Comparison of ENCODE assay signal across 23 cellular contexts in genomic region chr1:77940921-77941570, GRCh38. TPM values are rescaled to one million over a fixed set of nuclear protein-coding genes. Genes with fewer than 3 reads are reported as not detected.
DNase-seq lines count a peak whose midpoint lies in the region; ATAC-seq, FAIRE-seq and TF ChIP-seq lines count a peak whose summit lies in the region.
"Had no signal": no experiment of that assay in that cellular context is flagged by ENCODE, and none has a peak within 500 bp of the region (broad histone marks: within the 10 kb centered on the region; RNA-seq: fewer than 3 reads in every experiment).

No MANE protein-coding gene starts in this region.

- no peak for ATAC-seq in activated CD8-positive, alpha-beta T cell treated with anti-CD3 and anti-CD28 coated beads for 36 hours
- no peak for ATAC-seq in activated CD8-positive, alpha-beta T cell treated with anti-CD3 and anti-CD28 coated beads, Interleukin-2, amount 10 ng/mL, durations not matched to agents 7 days and 5 days
- ATAC-seq in GM19328 (IDR thresholded peaks at IDR 0.05; ENCODE audit: unreplicated experiment) (no peak), HG02981 (IDR thresholded peaks at IDR 0.05; ENCODE audit: unreplicated experiment) (no peak)
- ATAC-seq: Panc1; stimulated activated memory B cell treated with anti-CD40 and anti-IgM and Interleukin-4, amounts not matched to agents 10 μg/mL and 1 μg/mL and 100 μg/mL, for 72 hours had no signal

- no peak overlapping the region for H3K4me3 Mint-ChIP-seq in activated CD8-positive, alpha-beta T cell treated with anti-CD3 and anti-CD28 coated beads for 36 hours
- no peak overlapping the region for H3K4me3 Mint-ChIP-seq in activated CD8-positive, alpha-beta T cell treated with anti-CD3 and anti-CD28 coated beads, Interleukin-2, amount 10 ng/mL, durations not matched to agents 7 days and 5 days
- H3K4me3 Mint-ChIP-seq in progenitor cell of endocrine pancreas (ENCODE audit: low read depth): no peak overlapping the region
- H3K4me3 Mint-ChIP-seq: activated naive CD4-positive, alpha-beta T cell treated with anti-CD3 and anti-CD28 coated beads for 36 hours; mesothelial cell of epicardium; nephron progenitor cell; stimulated activated memory B cell treated with anti-CD40 and anti-IgM and Interleukin-4, amounts not matched to agents 10 μg/mL and 1 μg/mL and 100 μg/mL, for 72 hours had no signal

- peaks cover 26% of the 10 kb centered on the region for H3K4me1 Mint-ChIP-seq in activated CD8-positive, alpha-beta T cell treated with anti-CD3 and anti-CD28 coated beads for 36 hours (ENCODE audit: low read depth)
- H3K4me1 Mint-ChIP-seq in activated CD8-positive, alpha-beta T cell treated with anti-CD3 and anti-CD28 coated beads, Interleukin-2, amount 10 ng/mL, durations not matched to agents 7 days and 5 days (ENCODE audit: low read depth): peaks cover 3% of the 10 kb centered on the region
- H3K4me1 Mint-ChIP-seq in progenitor cell of endocrine pancreas (ENCODE audit: low read depth): no peaks in the 10 kb centered on the region
- H3K4me1 Mint-ChIP-seq: mesothelial cell of epicardium; stimulated activated memory B cell treated with anti-CD40 and anti-IgM and Interleukin-4, amounts not matched to agents 10 μg/mL and 1 μg/mL and 100 μg/mL, for 72 hours had no signal

- FAIRE-seq in H54 (lab: Jason Lieb, UNC): peak; percentile 6

- intact Hi-C loops in activated CD8-positive, alpha-beta T cell treated with anti-CD3 and anti-CD28 coated beads for 36 hours (cut with micrococcal nuclease): no loop called here

- no peaks in the 10 kb centered on the region for H3K27me3 Mint-ChIP-seq in activated CD8-positive, alpha-beta T cell treated with anti-CD3 and anti-CD28 coated beads for 36 hours
- no peaks in the 10 kb centered on the region for H3K27me3 Mint-ChIP-seq in activated CD8-positive, alpha-beta T cell treated with anti-CD3 and anti-CD28 coated beads, Interleukin-2, amount 10 ng/mL, durations not matched to agents 7 days and 5 days (ENCODE audit: low read depth)
- no peaks in the 10 kb centered on the region for H3K27me3 Mint-ChIP-seq in progenitor cell of endocrine pancreas
- H3K27me3 Mint-ChIP-seq: stimulated activated memory B cell treated with anti-CD40 and anti-IgM and Interleukin-4, amounts not matched to agents 10 μg/mL and 1 μg/mL and 100 μg/mL, for 72 hours had no signal

- CTCF ChIA-PET in activated CD8-positive, alpha-beta T cell treated with anti-CD3 and anti-CD28 coated beads for 36 hours (lab: Charles Lee): no interaction called here
- CTCF ChIA-PET in activated CD8-positive, alpha-beta T cell treated with anti-CD3 and anti-CD28 coated beads, Interleukin-2, amount 10 ng/mL, durations not matched to agents 7 days and 5 days (lab: Charles Lee): no interaction called here
- CTCF ChIA-PET in GM10248 (lab: Yijun Ruan, JAX): no interaction called here

- DNase-seq in activated CD8-positive, alpha-beta T cell treated with anti-CD3 and anti-CD28 coated beads for 36 hours: no peak
- no peak for DNase-seq in activated CD8-positive, alpha-beta T cell treated with anti-CD3 and anti-CD28 coated beads, Interleukin-2, amount 10 ng/mL, durations not matched to agents 7 days and 5 days
- DNase-seq in H54 (ENCODE audit: insufficient read length, low spot score) (no peak), amniotic epithelial cell (ENCODE audit: low read depth) (peak; percentile 12), progenitor cell of endocrine pancreas (ENCODE audit: low spot score, unreplicated experiment) (no peak), GM10248 (ENCODE audit: extremely low spot score) (no peak)
- DNase-seq: activated CD4-positive, alpha-beta T cell treated with anti-CD3 and anti-CD28 coated beads, Interleukin-2, amount 50 U/mL, for 4 hours; activated naive CD4-positive, alpha-beta T cell treated with anti-CD3 and anti-CD28 coated beads for 36 hours; colonic mucosa; HCEC 1CT; head of caudate nucleus; MG63; NCI-H187 treated with DMSO at 0.1 percent for 48 hours; NCI-H345; nephron progenitor cell; posterior cingulate gyrus; T-helper 2 cell; thyroid gland had no signal

- peaks cover 32% of the 10 kb centered on the region for H3K36me3 Mint-ChIP-seq in activated CD8-positive, alpha-beta T cell treated with anti-CD3 and anti-CD28 coated beads for 36 hours (ENCODE audit: low read depth)
- H3K36me3 Mint-ChIP-seq in activated CD8-positive, alpha-beta T cell treated with anti-CD3 and anti-CD28 coated beads, Interleukin-2, amount 10 ng/mL, durations not matched to agents 7 days and 5 days (ENCODE audit: low read depth): peaks cover 44% of the 10 kb centered on the region
- H3K36me3 Mint-ChIP-seq in progenitor cell of endocrine pancreas (ENCODE audit: insufficient read depth): peaks cover 24% of the 10 kb centered on the region

- no peaks in the 10 kb centered on the region for H3K9me3 Mint-ChIP-seq in activated CD8-positive, alpha-beta T cell treated with anti-CD3 and anti-CD28 coated beads for 36 hours
- H3K9me3 Mint-ChIP-seq in activated CD8-positive, alpha-beta T cell treated with anti-CD3 and anti-CD28 coated beads, Interleukin-2, amount 10 ng/mL, durations not matched to agents 7 days and 5 days (ENCODE audit: insufficient read depth): no peaks in the 10 kb centered on the region
- no peaks in the 10 kb centered on the region for H3K9me3 Mint-ChIP-seq in progenitor cell of endocrine pancreas (ENCODE audit: low read depth)
- H3K9me3 Mint-ChIP-seq: activated naive CD4-positive, alpha-beta T cell treated with anti-CD3 and anti-CD28 coated beads for 36 hours; nephron progenitor cell; stimulated activated memory B cell treated with anti-CD40 and anti-IgM and Interleukin-4, amounts not matched to agents 10 μg/mL and 1 μg/mL and 100 μg/mL, for 72 hours had no signal

- no peak for TF ChIP-seq CTCF in activated CD8-positive, alpha-beta T cell treated with anti-CD3 and anti-CD28 coated beads for 36 hours (IDR thresholded peaks at IDR 0.05)
- TF ChIP-seq CTCF in progenitor cell of endocrine pancreas (IDR thresholded peaks at IDR 0.05; ENCODE audit: unreplicated experiment): no peak
- no peak for TF ChIP-seq CTCF in GM10248 (IDR thresholded peaks at IDR 0.05; ENCODE audit: control extremely low read depth, extremely low read depth, low read depth, missing control alignments)

- TF ChIP-seq POLR2A in H54 (IDR thresholded peaks at IDR 0.05; ENCODE audit: low read depth, low read length): no peak

- POLR2A ChIA-PET in activated CD8-positive, alpha-beta T cell treated with anti-CD3 and anti-CD28 coated beads for 36 hours (lab: Charles Lee): interaction anchor here (0.9 kb wide), 1 partner anchor 10 kb away, joined by 3 read pairs; no protein-coding TSS in a partner anchor
- POLR2A ChIA-PET in activated CD8-positive, alpha-beta T cell treated with anti-CD3 and anti-CD28 coated beads, Interleukin-2, amount 10 ng/mL, durations not matched to agents 7 days and 5 days (lab: Charles Lee): no interaction called here
- POLR2A ChIA-PET in GM10248 (lab: Yijun Ruan, JAX): no interaction called here

- peak overlapping the region; percentile 5 for H3K27ac Mint-ChIP-seq in activated CD8-positive, alpha-beta T cell treated with anti-CD3 and anti-CD28 coated beads for 36 hours
- no peak overlapping the region for H3K27ac Mint-ChIP-seq in activated CD8-positive, alpha-beta T cell treated with anti-CD3 and anti-CD28 coated beads, Interleukin-2, amount 10 ng/mL, durations not matched to agents 7 days and 5 days
- H3K27ac Mint-ChIP-seq in progenitor cell of endocrine pancreas: peak overlapping the region; percentile 4
- H3K27ac Mint-ChIP-seq: activated naive CD4-positive, alpha-beta T cell treated with anti-CD3 and anti-CD28 coated beads for 36 hours; mesothelial cell of epicardium; nephron progenitor cell; stimulated activated memory B cell treated with anti-CD40 and anti-IgM and Interleukin-4, amounts not matched to agents 10 μg/mL and 1 μg/mL and 100 μg/mL, for 72 hours had no signal

RNA-seq across cellular contexts. Expression of gene FUBP1, which starts 37.8 kb away (rescaled TPM):
- 100 to 1,000 TPM; 256 to 257 TPM for total RNA-seq in activated CD8-positive, alpha-beta T cell treated with anti-CD3 and anti-CD28 coated beads for 36 hours
- total RNA-seq in activated CD8-positive, alpha-beta T cell treated with anti-CD3 and anti-CD28 coated beads, Interleukin-2, amount 10 ng/mL, durations not matched to agents 7 days and 5 days: 100 to 1,000 TPM; 195 to 197 TPM
- 259 and 270 TPM in 2 replicates for total RNA-seq in progenitor cell of endocrine pancreas

RNA-seq across cellular contexts. Expression of gene NEXN, which starts 52.6 kb away (rescaled TPM):
- total RNA-seq in activated CD8-positive, alpha-beta T cell treated with anti-CD3 and anti-CD28 coated beads for 36 hours: 1 to 10 TPM; 2.4 to 2.8 TPM
- 1 to 10 TPM; 3.3 to 3.4 TPM for total RNA-seq in activated CD8-positive, alpha-beta T cell treated with anti-CD3 and anti-CD28 coated beads, Interleukin-2, amount 10 ng/mL, durations not matched to agents 7 days and 5 days
- total RNA-seq in progenitor cell of endocrine pancreas: 5.9 and 6.5 TPM in 2 replicates
